Comparison of ENCODE assay signal across 22 cellular contexts in genomic region chr1:29343908-29344307, GRCh38.
"Had no signal": no experiment of that assay in that cellular context is flagged by ENCODE, and none has a peak within 500 bp of the region (broad histone marks: within the 10 kb centered on the region; RNA-seq: fewer than 3 reads in every experiment).

No MANE protein-coding gene starts in this region.

- FAIRE-seq: keratinocyte had no signal

- H3K4me3 Mint-ChIP-seq: activated naive CD8-positive, alpha-beta T cell; activated T-cell treated with anti-CD3 and anti-CD28 coated beads, Interleukin-2, amount 50 U/mL, for 4 hours; central memory CD8-positive, alpha-beta T cell; naive thymus-derived CD8-positive, alpha-beta T cell; stimulated activated naive CD8-positive, alpha-beta T cell treated with anti-CD3 and anti-CD28 coated beads, Interleukin-15, Interleukin-2, amounts not matched to agents 100 ng/mL and 50 ng/mL, for 24 hours; T-cell; T-helper 2 cell treated with Interferon-gamma antibody and Interleukin-4, amounts not matched to agents 5 μg/mL and 100 μg/mL, for 36 hours had no signal

- H3K9me3 Mint-ChIP-seq: activated T-cell treated with anti-CD3 and anti-CD28 coated beads, Interleukin-2, amount 50 U/mL, for 4 hours; activated T-helper 2 cell treated with anti-CD3 and anti-CD28 coated beads, Interferon-gamma antibody, Interleukin-2, Interleukin-4, amounts not matched to agents 10 μg/mL and 5 μg/mL and 100 μg/mL, durations not matched to agents 14 hours and 24 hours and 36 hours; central memory CD8-positive, alpha-beta T cell; stimulated activated naive CD8-positive, alpha-beta T cell treated with anti-CD3 and anti-CD28 coated beads, Interleukin-15, Interleukin-2, amounts not matched to agents 100 ng/mL and 50 ng/mL, for 24 hours; T-cell; T-helper 2 cell treated with Interferon-gamma antibody and Interleukin-4, amounts not matched to agents 5 μg/mL and 100 μg/mL, for 36 hours had no signal

- H3K4me1 Mint-ChIP-seq: central memory CD8-positive, alpha-beta T cell; T-cell had no signal

- DNase-seq: activated CD8-positive, alpha-beta memory T cell treated with anti-CD3 and anti-CD28 coated beads, Interleukin-2, amount 50 U/mL, for 4 hours; activated naive CD4-positive, alpha-beta T cell; activated T-cell treated with anti-CD3 and anti-CD28 coated beads, Interleukin-2, amount 50 U/mL, for 4 hours; adrenal gland; brain microvascular endothelial cell; left ventricle myocardium inferior; naive thymus-derived CD8-positive, alpha-beta T cell; ovary; stimulated activated CD4-positive, alpha-beta T cell treated with anti-CD3 and anti-CD28 coated beads, Interleukin-1b, Interleukin-23, amount 100 ng/mL, for 48 hours; T-cell; tibial artery had no signal

- H3K27me3 ChIP-seq: adrenal gland, ascending aorta, ovary had no signal

- H3K36me3 Mint-ChIP-seq: activated naive CD8-positive, alpha-beta T cell; T-cell had no signal

- H3K36me3 ChIP-seq: adrenal gland, ascending aorta, brain microvascular endothelial cell, left ventricle myocardium inferior, ovary, prostate gland, tibial artery had no signal

- H3K27ac ChIP-seq: adrenal gland, ascending aorta, brain microvascular endothelial cell, coronary artery, epithelial cell of prostate, left ventricle myocardium inferior, ovary, prostate gland, tibial artery, VCaP had no signal

- H3K27ac Mint-ChIP-seq: activated naive CD8-positive, alpha-beta T cell; activated T-helper 2 cell treated with anti-CD3 and anti-CD28 coated beads, Interferon-gamma antibody, Interleukin-2, Interleukin-4, amounts not matched to agents 10 μg/mL and 5 μg/mL and 100 μg/mL, durations not matched to agents 14 hours and 24 hours and 36 hours; naive thymus-derived CD8-positive, alpha-beta T cell; stimulated activated naive CD8-positive, alpha-beta T cell treated with anti-CD3 and anti-CD28 coated beads, Interleukin-15, Interleukin-2, amounts not matched to agents 100 ng/mL and 50 ng/mL, for 24 hours; T-cell; T-helper 2 cell treated with Interferon-gamma antibody and Interleukin-4, amounts not matched to agents 5 μg/mL and 100 μg/mL, for 36 hours had no signal

- H3K9me3 ChIP-seq: adrenal gland, ascending aorta, left ventricle myocardium inferior, ovary, prostate gland, tibial artery had no signal

- H3K4me3 ChIP-seq: adrenal gland, ascending aorta, coronary artery, left ventricle myocardium inferior, ovary, prostate gland, tibial artery had no signal

- ATAC-seq: activated T-cell treated with anti-CD3 and anti-CD28 coated beads, Interleukin-2, amount 50 U/mL, for 4 hours; naive thymus-derived CD8-positive, alpha-beta T cell; T-cell had no signal

- H3K4me1 ChIP-seq: adrenal gland, ascending aorta, left ventricle myocardium inferior, prostate gland, tibial artery had no signal
